Comparison of ENCODE assay signal across 15 cellular contexts in genomic region chr11:86594746-86595145, GRCh38.
DNase-seq lines count a peak whose midpoint lies in the region; ATAC-seq and TF ChIP-seq lines count a peak whose summit lies in the region.
"Had no signal": no experiment of that assay in that cellular context is flagged by ENCODE, and none has a peak within 500 bp of the region (broad histone marks: within the 10 kb centered on the region; RNA-seq: fewer than 3 reads in every experiment).

No MANE protein-coding gene starts in this region.

- CTCF ChIA-PET in mammary epithelial cell (lab: Charles Lee; ENCODE audit: low non-redundant PET) = interaction anchor here (0.5 kb wide), 1 partner anchor 149 kb away, joined by 5 read pairs; no protein-coding TSS in a partner anchor

- H3K79me2 ChIP-seq in mammary epithelial cell (ENCODE audit: insufficient read depth, low read length) = no peaks in the 10 kb centered on the region

- peaks cover 43% of the 10 kb centered on the region for H3K4me1 ChIP-seq in mammary epithelial cell (ENCODE audit: insufficient read depth, low read length)
- H3K4me1 ChIP-seq in breast epithelium = no peaks in the 10 kb centered on the region

- no peak overlapping the region for H3K9ac ChIP-seq in mammary epithelial cell (ENCODE audit: insufficient read depth, low read length)

- no peak overlapping the region for H3K4me3 ChIP-seq in mammary epithelial cell (replicated peaks in 1 of 3; ENCODE audit: insufficient read depth in 1 of 3, low read depth in 2 of 3, low read length in 3 of 3)
- no peak overlapping the region for H3K4me3 ChIP-seq in breast epithelium
- no peak overlapping the region for H3K4me3 ChIP-seq in epithelial cell of proximal tubule (ENCODE audit: low read depth, low read length)
- H3K4me3 ChIP-seq: ovary, tibial nerve had no signal

- H3K36me3 ChIP-seq in mammary epithelial cell (ENCODE audit: insufficient read depth, low read length) (no peaks in the 10 kb centered on the region), breast epithelium (no peaks in the 10 kb centered on the region)
- H3K36me3 ChIP-seq: ovary, tibial nerve had no signal

- H3K27me3 ChIP-seq in mammary epithelial cell (ENCODE audit: insufficient read depth, low read length) (no peaks in the 10 kb centered on the region), breast epithelium (no peaks in the 10 kb centered on the region)
- H3K27me3 ChIP-seq: ovary, tibial nerve had no signal

- H3K9me3 Mint-ChIP-seq in stimulated activated memory B cell treated with anti-CD40 and anti-IgM and Interleukin-4, amounts not matched to agents 10 μg/mL and 1 μg/mL and 100 μg/mL, for 72 hours = peaks cover 3% of the 10 kb centered on the region

- H3K4me3 Mint-ChIP-seq in stimulated activated memory B cell treated with anti-CD40 and anti-IgM and Interleukin-4, amounts not matched to agents 10 μg/mL and 1 μg/mL and 100 μg/mL, for 72 hours = no peak overlapping the region

- H3K36me3 Mint-ChIP-seq in stimulated activated memory B cell treated with anti-CD40 and anti-IgM and Interleukin-4, amounts not matched to agents 10 μg/mL and 1 μg/mL and 100 μg/mL, for 72 hours = no peaks in the 10 kb centered on the region

- no peak overlapping the region for H2AFZ ChIP-seq in mammary epithelial cell (ENCODE audit: low read depth, low read length)

- dilution Hi-C loops in mammary epithelial cell (cut with HindIII; ENCODE audit: low sequenced_read_pairs) = loop anchor here (5.0 kb wide), 1 partner anchor 107 kb away; no protein-coding TSS in a partner anchor

- H3K27me3 Mint-ChIP-seq in stimulated activated memory B cell treated with anti-CD40 and anti-IgM and Interleukin-4, amounts not matched to agents 10 μg/mL and 1 μg/mL and 100 μg/mL, for 72 hours = no peaks in the 10 kb centered on the region

- peak overlapping the region; percentile 14 for H3K27ac ChIP-seq in mammary epithelial cell (ENCODE audit: insufficient read depth, low read depth, low read length)
- no peak overlapping the region for H3K27ac ChIP-seq in breast epithelium
- H3K27ac ChIP-seq: ovary, tibial nerve had no signal

- in situ Hi-C loops in mammary epithelial cell (cut with MboI; ENCODE audit: low sequenced_read_pairs in 2 of 2) = no loop called here

- intact Hi-C loops in mammary epithelial cell (cut with micrococcal nuclease) = no loop called here
- intact Hi-C loops in breast epithelium (cut with DNase I; ENCODE audit: low total_unique reads) = no loop called here

- no peak overlapping the region for H3K27ac Mint-ChIP-seq in stimulated activated memory B cell treated with anti-CD40 and anti-IgM and Interleukin-4, amounts not matched to agents 10 μg/mL and 1 μg/mL and 100 μg/mL, for 72 hours

- no peak for ATAC-seq in HG02870 (IDR thresholded peaks at IDR 0.05; ENCODE audit: unreplicated experiment)
- ATAC-seq in stimulated activated memory B cell treated with anti-CD40 and anti-IgM and Interleukin-4, amounts not matched to agents 10 μg/mL and 1 μg/mL and 100 μg/mL, for 72 hours = no peak
- no peak for ATAC-seq in activated CD4-positive, CD25-positive, alpha-beta regulatory T cell treated with anti-CD3 and anti-CD28 coated beads, Interleukin-2, amount 50 U/mL, for 24 hours

- TF ChIP-seq CTCF in mammary epithelial cell (conservative IDR thresholded peaks at IDR 0.05 in 1 of 2, IDR thresholded peaks at IDR 0.05 in 1 of 2; ENCODE audit: extremely low read depth in 1 of 2, insufficient read depth in 1 of 2, low read depth in 1 of 2, low read length in 2 of 2) = no peak
- TF ChIP-seq CTCF in breast epithelium (IDR thresholded peaks at IDR 0.05) = no peak
- TF ChIP-seq CTCF in epithelial cell of proximal tubule (conservative IDR thresholded peaks at IDR 0.05; ENCODE audit: low read depth, low read length) = no peak

- no peaks in the 10 kb centered on the region for H4K20me1 ChIP-seq in mammary epithelial cell (ENCODE audit: insufficient read depth, low read length)

- peaks cover 6% of the 10 kb centered on the region for H3K4me1 Mint-ChIP-seq in stimulated activated memory B cell treated with anti-CD40 and anti-IgM and Interleukin-4, amounts not matched to agents 10 μg/mL and 1 μg/mL and 100 μg/mL, for 72 hours

- H3K4me2 ChIP-seq in mammary epithelial cell (ENCODE audit: insufficient read depth, low read depth, low read length) = peak overlapping the region; percentile 64

- TF ChIP-seq POLR2A in breast epithelium (IDR thresholded peaks at IDR 0.05) = no peak

- H3K9me3 ChIP-seq in mammary epithelial cell (replicated peaks; ENCODE audit: insufficient read depth, low read length) (no peaks in the 10 kb centered on the region), breast epithelium (no peaks in the 10 kb centered on the region)
- H3K9me3 ChIP-seq: ovary had no signal

- no TSS peak for BruUV-seq in mammary epithelial cell (replicated peaks; lab: Mats Ljungman, UMichigan)

- DNase-seq in mammary epithelial cell (peak; percentile 84), breast epithelium (ENCODE audit: low spot score in 2 of 2) (no peak), NCI-H82 treated with DMSO at 0.1 percent for 48 hours (lab: John Stamatoyannopoulos, UW; ENCODE audit: unreplicated experiment) (peak; percentile 28), epithelial cell of proximal tubule (ENCODE audit: low read depth) (peak; percentile 53), medulla oblongata (ENCODE audit: extremely low spot score) (no peak)
- DNase-seq: activated gamma-delta T cell; effector memory CD4-positive, alpha-beta T cell; GOT3; KG1; NCI-H1105 treated with DMSO at 0.1 percent for 48 hours; ovary had no signal

Comparison
In these comparisons a context has a peak if more than half of its experiments do, and no peak if none do; other contexts are left out.
1. DNase-seq: peak in mammary epithelial cell (single experiment), NCI-H82 treated with DMSO at 0.1 percent for 48 hours (single experiment) and epithelial cell of proximal tubule (single experiment); none in breast epithelium (0 of 2) and medulla oblongata (single experiment).